In genomic region chr13:110559429-110559943, GRCh38 we compare ENCODE assay signal across 9 cellular contexts. TPM values are rescaled to one million over a fixed set of nuclear protein-coding genes. Genes with fewer than 3 reads are reported as not detected.
A peak's percentile ranks its signal among the peaks of the same experiment; 100 is the strongest.
DNase-seq lines count a peak whose midpoint lies in the region; ATAC-seq and TF ChIP-seq lines count a peak whose summit lies in the region.
"Had no signal": no experiment of that assay in that cellular context is flagged by ENCODE, and none has a peak within 500 bp of the region (broad histone marks: within the 10 kb centered on the region; RNA-seq: fewer than 3 reads in every experiment).

No MANE protein-coding gene starts in this region.

- CTCF ChIA-PET in MCF 10A (lab: Yijun Ruan, JAX) = interaction anchor here (0.7 to 1.5 kb wide), 3 partner anchors 11 to 124 kb away, joined by 3 to 8 read pairs (median 3); no protein-coding TSS in a partner anchor
- CTCF ChIA-PET in CD8-positive, alpha-beta T cell (lab: Charles Lee) = interaction anchor here (1.1 to 1.5 kb wide), 2 partner anchors 34 to 104 kb away, joined by 3 read pairs; no protein-coding TSS in a partner anchor

- peak overlapping the region; percentile 96 for H3K4me2 ChIP-seq in GM23338
- H3K4me2 ChIP-seq: KMS-11 had no signal

- H3K9me3 Mint-ChIP-seq in GM23338 = peaks cover 3% of the 10 kb centered on the region; the same call in 1 of the 3 replicates
- no peaks in the 10 kb centered on the region for H3K9me3 Mint-ChIP-seq in MCF 10A (ENCODE audit: unreplicated experiment)
- H3K9me3 Mint-ChIP-seq in stimulated activated memory B cell treated with anti-CD40 and anti-IgM and Interleukin-4, amounts not matched to agents 10 μg/mL and 1 μg/mL and 100 μg/mL, for 72 hours = peaks cover 7% of the 10 kb centered on the region
- H3K9me3 Mint-ChIP-seq in CD8-positive, alpha-beta T cell = no peaks in the 10 kb centered on the region

- DNase-seq in GM23338 (ENCODE audit: low spot score) (no peak), MCF 10A (ENCODE audit: unreplicated experiment) (no peak), left colon (peak; percentile 76 to 82), COLO829 (ENCODE audit: low spot score) (no peak), GM13977 (ENCODE audit: low spot score) (no peak)
- no peak for DNase-seq in CD8-positive, alpha-beta T cell
- no peak for DNase-seq in stimulated activated CD4-positive, alpha-beta T cell treated with anti-CD3 and anti-CD28 coated beads, Interleukin-4, amount 100 ng/mL, for 1 hour

- ATAC-seq in GM23338 (no peak), left colon (peak; percentile 48)
- ATAC-seq in stimulated activated memory B cell treated with anti-CD40 and anti-IgM and Interleukin-4, amounts not matched to agents 10 μg/mL and 1 μg/mL and 100 μg/mL, for 72 hours = no peak
- no peak for ATAC-seq in CD8-positive, alpha-beta T cell

- peaks cover 57% of the 10 kb centered on the region for H3K79me2 ChIP-seq in GM23338 (replicated peaks; ENCODE audit: insufficient read depth)

- H3F3A ChIP-seq in GM23338 (replicated peaks; ENCODE audit: low read depth) = peaks cover 22% of the 10 kb centered on the region; the same call in 1 of the 2 replicates

- peak overlapping the region; percentile 87 for H3K4me3 ChIP-seq in GM23338
- no peak overlapping the region for H3K4me3 ChIP-seq in CD8-positive, alpha-beta T cell (ENCODE audit: low read depth, low read length)

- POLR2A ChIA-PET in MCF 10A (lab: Yijun Ruan, JAX) = interaction anchor here (1.2 to 3.6 kb wide), 4 partner anchors 13 to 57 kb away, joined by 3 to 18 read pairs (median 8); partner anchors contain the start of gene NAXD
- POLR2A ChIA-PET in CD8-positive, alpha-beta T cell (lab: Charles Lee) = interaction anchor here (1.1 to 1.6 kb wide), 2 partner anchors 12 to 102 kb away, joined by 3 read pairs; no protein-coding TSS in a partner anchor

- TF ChIP-seq CTCF in GM23338 (conservative IDR thresholded peaks at IDR 0.05; ENCODE audit: low read depth in 2 of 2) (no peak), MCF 10A (IDR thresholded peaks at IDR 0.05; ENCODE audit: unreplicated experiment) (no peak), GM13977 (IDR thresholded peaks at IDR 0.05; ENCODE audit: extremely low read depth, insufficient read depth, missing control alignments) (no peak)
- no peak for TF ChIP-seq CTCF in CD8-positive, alpha-beta T cell (IDR thresholded peaks at IDR 0.05)

- peaks cover 4% of the 10 kb centered on the region; the same call in 1 of the 2 replicates for H3K36me3 ChIP-seq in GM23338 (ENCODE audit: insufficient read depth)
- no peaks in the 10 kb centered on the region for H3K36me3 ChIP-seq in CD8-positive, alpha-beta T cell (ENCODE audit: insufficient read depth, low read length)

- no peak overlapping the region for H2AFZ ChIP-seq in GM23338

- peaks cover 7% of the 10 kb centered on the region for H4K20me1 ChIP-seq in GM23338 (replicated peaks; ENCODE audit: insufficient read depth)

- H3K4me3 Mint-ChIP-seq in GM23338 (peak overlapping the region; percentile 86; the same call in 2 of the 3 replicates), MCF 10A (ENCODE audit: unreplicated experiment) (peak overlapping the region; percentile 26)
- no peak overlapping the region for H3K4me3 Mint-ChIP-seq in stimulated activated memory B cell treated with anti-CD40 and anti-IgM and Interleukin-4, amounts not matched to agents 10 μg/mL and 1 μg/mL and 100 μg/mL, for 72 hours
- no peak overlapping the region for H3K4me3 Mint-ChIP-seq in CD8-positive, alpha-beta T cell

- no peaks in the 10 kb centered on the region for H3K9me2 ChIP-seq in GM23338 (ENCODE audit: insufficient read depth)

- H3K4me1 Mint-ChIP-seq in GM23338 (peaks cover 41% of the 10 kb centered on the region), MCF 10A (ENCODE audit: insufficient read depth, unreplicated experiment) (peaks cover 13% of the 10 kb centered on the region)
- peaks cover 52% of the 10 kb centered on the region for H3K4me1 Mint-ChIP-seq in stimulated activated memory B cell treated with anti-CD40 and anti-IgM and Interleukin-4, amounts not matched to agents 10 μg/mL and 1 μg/mL and 100 μg/mL, for 72 hours
- peaks cover 18% of the 10 kb centered on the region for H3K4me1 Mint-ChIP-seq in CD8-positive, alpha-beta T cell (ENCODE audit: low read depth)

- no peaks in the 10 kb centered on the region for H3K27me3 ChIP-seq in GM23338 (ENCODE audit: insufficient read depth)
- no peaks in the 10 kb centered on the region for H3K27me3 ChIP-seq in CD8-positive, alpha-beta T cell (ENCODE audit: insufficient read depth, low read length)

- H3K27me3 Mint-ChIP-seq in GM23338 (ENCODE audit: insufficient read depth, low read depth, poor library complexity) (peaks cover 33% of the 10 kb centered on the region), MCF 10A (ENCODE audit: insufficient read depth, unreplicated experiment) (no peaks in the 10 kb centered on the region)
- H3K27me3 Mint-ChIP-seq in stimulated activated memory B cell treated with anti-CD40 and anti-IgM and Interleukin-4, amounts not matched to agents 10 μg/mL and 1 μg/mL and 100 μg/mL, for 72 hours = no peaks in the 10 kb centered on the region
- H3K27me3 Mint-ChIP-seq in CD8-positive, alpha-beta T cell (ENCODE audit: low read depth) = no peaks in the 10 kb centered on the region

- in situ Hi-C loops in GM13977 (cut with MboI; ENCODE audit: low pct_unique_long_range_greater_than_20kb, low sequenced_read_pairs, unreplicated experiment) = loop anchor here (25.0 kb wide), 1 partner anchor 97 kb away; no protein-coding TSS in a partner anchor

- H3K27ac Mint-ChIP-seq in GM23338 (no peak overlapping the region), MCF 10A (ENCODE audit: low read depth, unreplicated experiment) (no peak overlapping the region)
- peak overlapping the region; percentile 80 for H3K27ac Mint-ChIP-seq in stimulated activated memory B cell treated with anti-CD40 and anti-IgM and Interleukin-4, amounts not matched to agents 10 μg/mL and 1 μg/mL and 100 μg/mL, for 72 hours
- H3K27ac Mint-ChIP-seq in CD8-positive, alpha-beta T cell = no peak overlapping the region

- peaks cover 26% of the 10 kb centered on the region for H3K4me1 ChIP-seq in GM23338 (ENCODE audit: insufficient read depth)
- peaks cover 20% of the 10 kb centered on the region for H3K4me1 ChIP-seq in CD8-positive, alpha-beta T cell (ENCODE audit: insufficient read depth, low read length)

- BruUV-seq in MCF 10A (replicated peaks; lab: Mats Ljungman, UMichigan) = no TSS peak

- no peaks in the 10 kb centered on the region for H3K9me3 ChIP-seq in CD8-positive, alpha-beta T cell (ENCODE audit: low read length)

- no peak overlapping the region for H3K27ac ChIP-seq in GM23338 (ENCODE audit: low read depth)
- H3K27ac ChIP-seq in CD8-positive, alpha-beta T cell (ENCODE audit: low read depth, low read length) = no peak overlapping the region
- H3K27ac ChIP-seq: KMS-11 had no signal

- intact Hi-C loops in MCF 10A (cut with micrococcal nuclease) (no loop called here), left colon (cut with DNase I, micrococcal nuclease) (no loop called here)
- intact Hi-C loops in CD8-positive, alpha-beta T cell (cut with DNase I, micrococcal nuclease) = no loop called here

- H3K36me3 Mint-ChIP-seq in GM23338 (ENCODE audit: low read depth) = peaks cover 11% of the 10 kb centered on the region
- H3K36me3 Mint-ChIP-seq in MCF 10A (ENCODE audit: insufficient read depth, unreplicated experiment) = no peaks in the 10 kb centered on the region
- peaks cover 26% of the 10 kb centered on the region for H3K36me3 Mint-ChIP-seq in stimulated activated memory B cell treated with anti-CD40 and anti-IgM and Interleukin-4, amounts not matched to agents 10 μg/mL and 1 μg/mL and 100 μg/mL, for 72 hours
- peaks cover 7% of the 10 kb centered on the region for H3K36me3 Mint-ChIP-seq in CD8-positive, alpha-beta T cell

TF ChIP-seq in GM23338, 12 proteins besides CTCF, POLR2A, EP300 and RAD21:
- TF ChIP-seq JUNB (IDR thresholded peaks at IDR 0.05; ENCODE audit: unreplicated experiment) (no peak), ZNF114 (CRISPR knock-in tag; IDR thresholded peaks at IDR 0.05) (no peak), STAT1 (IDR thresholded peaks at IDR 0.05; ENCODE audit: unreplicated experiment) (no peak)

RNA-seq across cellular contexts. Expression of gene RAB20, which starts 2.0 kb away (rescaled TPM):
- 26.6 and 32.1 TPM in 2 replicates for total RNA-seq in GM23338 (2014; rRNA removed; shearing (Covaris generic))
- polyA plus RNA-seq in GM23338 (2016; fragmentation: Nextera tagmentation; extraction: Ambion mirVana) = 11.8 and 12.3 TPM in 2 replicates
- total RNA-seq in MCF 10A (2022) (1.7 and 2.8 TPM in 2 replicates), left colon (10 to 100 TPM; 37.1 to 53.5 TPM)
- total RNA-seq in CD8-positive, alpha-beta T cell = 1 to 10 TPM; 1.2 to 1.3 TPM

RNA-seq across cellular contexts. Expression of gene NAXD, which starts 55.9 kb away (rescaled TPM):
- 16.1 and 18.5 TPM in 2 replicates for total RNA-seq in GM23338 (2014; rRNA removed; shearing (Covaris generic))
- polyA plus RNA-seq in GM23338 (2016; fragmentation: Nextera tagmentation; extraction: Ambion mirVana) = 15.3 and 16.9 TPM in 2 replicates
- total RNA-seq in MCF 10A (2022) = 27.7 and 28.3 TPM in 2 replicates
- 10 to 100 TPM; 35.9 to 36.4 TPM for total RNA-seq in left colon
- total RNA-seq in CD8-positive, alpha-beta T cell = 10 to 100 TPM; 23.4 to 25.6 TPM

Comparison
In these comparisons a context has a peak if more than half of its experiments do, and no peak if none do; other contexts are left out.
1. DNase-seq: peak in left colon (2 of 2); none in GM23338 (single experiment), MCF 10A (single experiment), CD8-positive, alpha-beta T cell (0 of 7), COLO829 (single experiment), GM13977 (single experiment) and stimulated activated CD4-positive, alpha-beta T cell treated with anti-CD3 and anti-CD28 coated beads, Interleukin-4, amount 100 ng/mL, for 1 hour (single experiment).
2. H3K4me3 Mint-ChIP-seq: peak in GM23338 (single experiment) and MCF 10A (single experiment); none in stimulated activated memory B cell treated with anti-CD40 and anti-IgM and Interleukin-4, amounts not matched to agents 10 μg/mL and 1 μg/mL and 100 μg/mL, for 72 hours (single experiment) and CD8-positive, alpha-beta T cell (single experiment).